ENCODE assay signal across 26 cellular contexts in genomic region chr2:161257123-161257952, GRCh38.
"Had no signal": no experiment of that assay in that cellular context is flagged by ENCODE, and none has a peak within 500 bp of the region (broad histone marks: within the 10 kb centered on the region; RNA-seq: fewer than 3 reads in every experiment).

No MANE protein-coding gene starts in this region.

- FAIRE-seq: urothelium cell line had no signal

- H3K36me3 ChIP-seq: esophagus squamous epithelium, gastroesophageal sphincter had no signal

- H3K27me3 ChIP-seq: esophagus squamous epithelium, gastroesophageal sphincter had no signal

- H3K36me3 Mint-ChIP-seq: activated naive CD4-positive, alpha-beta T cell treated with anti-CD3 and anti-CD28 coated beads, Interleukin-2, amount 50 U/mL, for 24 hours; immature natural killer cell; natural killer cell treated with Interleukin-12 subunit alpha and Interleukin-12 subunit beta and Interleukin-15 and Interleukin-18, amount 100 ng/mL, for 72 hours; WTC11 had no signal

- H3K9me3 ChIP-seq: esophagus squamous epithelium, gastroesophageal sphincter, mucosa of descending colon had no signal

- H3K9me3 Mint-ChIP-seq: activated CD4-positive, alpha-beta memory T cell treated with anti-CD3 and anti-CD28 coated beads, Interleukin-2, amount 10 ng/mL, durations not matched to agents 7 days and 5 days; activated CD4-positive, alpha-beta T cell treated with anti-CD3 and anti-CD28 coated beads, Interleukin-2, amount 10 ng/mL, durations not matched to agents 7 days and 5 days; activated naive CD4-positive, alpha-beta T cell treated with anti-CD3 and anti-CD28 coated beads, Interleukin-2, amount 50 U/mL, for 24 hours; activated naive CD8-positive, alpha-beta T cell treated with anti-CD3 and anti-CD28 coated beads, Interleukin-2, amount 50 U/mL, for 24 hours; activated T-cell treated with anti-CD3 and anti-CD28 coated beads, Interleukin-2, amount 50 U/mL, for 24 hours; endodermal cell; immature natural killer cell; natural killer cell treated with Interleukin-12 subunit alpha and Interleukin-12 subunit beta and Interleukin-15 and Interleukin-18, amount 100 ng/mL, for 72 hours; WTC11 had no signal

- H3K4me3 Mint-ChIP-seq: activated CD4-positive, alpha-beta memory T cell treated with anti-CD3 and anti-CD28 coated beads, Interleukin-2, amount 10 ng/mL, durations not matched to agents 7 days and 5 days; activated CD4-positive, alpha-beta T cell treated with anti-CD3 and anti-CD28 coated beads, Interleukin-2, amount 10 ng/mL, durations not matched to agents 7 days and 5 days; activated naive CD4-positive, alpha-beta T cell treated with anti-CD3 and anti-CD28 coated beads, Interleukin-2, amount 50 U/mL, for 24 hours; activated naive CD8-positive, alpha-beta T cell treated with anti-CD3 and anti-CD28 coated beads, Interleukin-2, amount 50 U/mL, for 24 hours; activated T-cell treated with anti-CD3 and anti-CD28 coated beads, Interleukin-2, amount 50 U/mL, for 24 hours; endodermal cell; immature natural killer cell; natural killer cell treated with Interleukin-12 subunit alpha and Interleukin-12 subunit beta and Interleukin-15 and Interleukin-18, amount 100 ng/mL, for 72 hours; T-helper 17 cell; WTC11 had no signal

- H3K4me1 Mint-ChIP-seq: activated CD4-positive, alpha-beta memory T cell treated with anti-CD3 and anti-CD28 coated beads, Interleukin-2, amount 10 ng/mL, durations not matched to agents 7 days and 5 days; activated CD4-positive, alpha-beta T cell treated with anti-CD3 and anti-CD28 coated beads, Interleukin-2, amount 10 ng/mL, durations not matched to agents 7 days and 5 days; activated naive CD4-positive, alpha-beta T cell treated with anti-CD3 and anti-CD28 coated beads, Interleukin-2, amount 50 U/mL, for 24 hours; activated naive CD8-positive, alpha-beta T cell treated with anti-CD3 and anti-CD28 coated beads, Interleukin-2, amount 50 U/mL, for 24 hours; endodermal cell; immature natural killer cell; T-helper 17 cell; WTC11 had no signal

- H3K4me3 ChIP-seq: esophagus squamous epithelium, gastroesophageal sphincter, lung, mucosa of descending colon, skin epidermis had no signal

- H3K27me3 Mint-ChIP-seq: activated CD4-positive, alpha-beta memory T cell treated with anti-CD3 and anti-CD28 coated beads, Interleukin-2, amount 10 ng/mL, durations not matched to agents 7 days and 5 days; activated CD4-positive, alpha-beta T cell treated with anti-CD3 and anti-CD28 coated beads, Interleukin-2, amount 10 ng/mL, durations not matched to agents 7 days and 5 days; activated naive CD4-positive, alpha-beta T cell treated with anti-CD3 and anti-CD28 coated beads, Interleukin-2, amount 50 U/mL, for 24 hours; activated naive CD8-positive, alpha-beta T cell treated with anti-CD3 and anti-CD28 coated beads, Interleukin-2, amount 50 U/mL, for 24 hours; activated T-cell treated with anti-CD3 and anti-CD28 coated beads, Interleukin-2, amount 50 U/mL, for 24 hours; progenitor cell of endocrine pancreas; T-helper 17 cell had no signal

- H3K27ac ChIP-seq: esophagus squamous epithelium, gastroesophageal sphincter, skin epidermis had no signal

- DNase-seq: activated CD4-positive, alpha-beta memory T cell treated with anti-CD3 and anti-CD28 coated beads, Interleukin-2, amount 10 ng/mL, durations not matched to agents 7 days and 5 days; activated CD4-positive, alpha-beta T cell treated with anti-CD3 and anti-CD28 coated beads for 1 hour; activated CD4-positive, alpha-beta T cell treated with anti-CD3 and anti-CD28 coated beads, Interleukin-2, amount 10 ng/mL, durations not matched to agents 7 days and 5 days; activated CD8-positive, alpha-beta memory T cell treated with anti-CD3 and anti-CD28 coated beads, Interleukin-2, amount 50 U/mL, for 48 hours; activated naive CD8-positive, alpha-beta T cell treated with anti-CD3 and anti-CD28 coated beads, Interleukin-2, amount 50 U/mL, for 24 hours; activated T-cell treated with anti-CD3 and anti-CD28 coated beads, Interleukin-2, amount 50 U/mL, for 24 hours; amygdala; caudate nucleus; endodermal cell; esophagus squamous epithelium; hippocampal formation; immature natural killer cell; mucosa of descending colon; stimulated activated CD4-positive, alpha-beta T cell treated with anti-CD3 and anti-CD28 coated beads, Interleukin-15, amount 100 ng/mL, for 24 hours; stimulated activated CD4-positive, alpha-beta T cell treated with anti-CD3 and anti-CD28 coated beads, Interleukin-2, amount 100 ng/mL, for 24 hours; stimulated activated naive CD4-positive, alpha-beta T cell treated with Interleukin-2 at 50 U/mL for 16 hours; SW 1271; T-helper 17 cell had no signal

- H3K27ac Mint-ChIP-seq: activated CD4-positive, alpha-beta memory T cell treated with anti-CD3 and anti-CD28 coated beads, Interleukin-2, amount 10 ng/mL, durations not matched to agents 7 days and 5 days; activated CD4-positive, alpha-beta T cell treated with anti-CD3 and anti-CD28 coated beads, Interleukin-2, amount 10 ng/mL, durations not matched to agents 7 days and 5 days; activated naive CD4-positive, alpha-beta T cell treated with anti-CD3 and anti-CD28 coated beads, Interleukin-2, amount 50 U/mL, for 24 hours; activated naive CD8-positive, alpha-beta T cell treated with anti-CD3 and anti-CD28 coated beads, Interleukin-2, amount 50 U/mL, for 24 hours; activated T-cell treated with anti-CD3 and anti-CD28 coated beads, Interleukin-2, amount 50 U/mL, for 24 hours; endodermal cell; immature natural killer cell; natural killer cell treated with Interleukin-12 subunit alpha and Interleukin-12 subunit beta and Interleukin-15 and Interleukin-18, amount 100 ng/mL, for 72 hours; progenitor cell of endocrine pancreas; T-helper 17 cell; WTC11 had no signal

- H3K4me1 ChIP-seq: esophagus squamous epithelium, gastroesophageal sphincter had no signal
